9 cellular contexts compared by ENCODE assay signal in genomic region chr10:50431791-50432190, GRCh38.
A peak's percentile ranks its signal among the peaks of the same experiment; 100 is the strongest.
DNase-seq lines count a peak whose midpoint lies in the region; ATAC-seq and TF ChIP-seq lines count a peak whose summit lies in the region.
"Had no signal": no experiment of that assay in that cellular context is flagged by ENCODE, and none has a peak within 500 bp of the region (broad histone marks: within the 10 kb centered on the region; RNA-seq: fewer than 3 reads in every experiment).

No MANE protein-coding gene starts in this region.

- peak; percentile 83 for ATAC-seq in HG02759 (IDR thresholded peaks at IDR 0.05; ENCODE audit: unreplicated experiment)
- peak; percentile 61 for ATAC-seq in activated B cell treated with CpG ODN at 0.5 μM for 24 hours (ENCODE audit: low read depth)

- no peak for TF ChIP-seq CTCF in activated B cell treated with CpG ODN at 0.5 μM for 24 hours (IDR thresholded peaks at IDR 0.05)

- H3K4me1 ChIP-seq in muscle layer of duodenum (ENCODE audit: control insufficient read depth in 1 of 2, insufficient read depth in 2 of 2, low read length in 2 of 2), result no peaks in the 10 kb centered on the region
- H3K4me1 ChIP-seq: BLaER1 had no signal

- POLR2A ChIA-PET in activated B cell treated with CpG ODN at 0.5 μM for 24 hours (lab: Charles Lee), result no interaction called here

- no peak for DNase-seq in activated T-cell treated with anti-CD3 and anti-CD28 coated beads, Interleukin-2, amount 50 U/mL, for 24 hours
- DNase-seq in activated T-cell treated with anti-CD3 and anti-CD28 coated beads, Interleukin-2, amount 50 U/mL, for 1 hour, result no peak
- DNase-seq in activated B cell treated with CpG ODN at 0.5 μM for 24 hours, result no peak
- DNase-seq in NCI-H1930 (lab: John Stamatoyannopoulos, UW), result no peak
- DNase-seq in NCI-H2196 treated with DMSO at 0.1 percent for 48 hours (lab: John Stamatoyannopoulos, UW; ENCODE audit: unreplicated experiment), result no peak
- no peak for DNase-seq in NCI-H82 (lab: John Stamatoyannopoulos, UW)

- peaks cover 40% of the 10 kb centered on the region for H3K36me3 Mint-ChIP-seq in activated T-cell treated with anti-CD3 and anti-CD28 coated beads, Interleukin-2, amount 50 U/mL, for 24 hours (ENCODE audit: low read depth)
- peaks cover 26% of the 10 kb centered on the region for H3K36me3 Mint-ChIP-seq in activated B cell treated with CpG ODN at 0.5 μM for 24 hours (ENCODE audit: low read depth)

- CTCF ChIA-PET in activated B cell treated with CpG ODN at 0.5 μM for 24 hours (lab: Charles Lee), result no interaction called here

- peak overlapping the region; percentile 3 for H3K4me3 Mint-ChIP-seq in activated T-cell treated with anti-CD3 and anti-CD28 coated beads, Interleukin-2, amount 50 U/mL, for 24 hours
- no peak overlapping the region for H3K4me3 Mint-ChIP-seq in activated B cell treated with CpG ODN at 0.5 μM for 24 hours

- intact Hi-C loops in activated B cell treated with CpG ODN at 0.5 μM for 24 hours (cut with micrococcal nuclease), result no loop called here

- peak overlapping the region; percentile 6 for H3K27ac ChIP-seq in muscle layer of duodenum (ENCODE audit: low read length)
- H3K27ac ChIP-seq: BLaER1 had no signal

- no peaks in the 10 kb centered on the region for H3K27me3 ChIP-seq in muscle layer of duodenum (ENCODE audit: low read depth, low read length)
- H3K27me3 ChIP-seq: BLaER1 had no signal

- H3K27me3 Mint-ChIP-seq in activated T-cell treated with anti-CD3 and anti-CD28 coated beads, Interleukin-2, amount 50 U/mL, for 24 hours, result no peaks in the 10 kb centered on the region
- H3K27me3 Mint-ChIP-seq in activated B cell treated with CpG ODN at 0.5 μM for 24 hours, result no peaks in the 10 kb centered on the region

- no peaks in the 10 kb centered on the region for H3K9me3 ChIP-seq in muscle layer of duodenum (ENCODE audit: control insufficient read depth in 1 of 2, low read length in 2 of 2)
- H3K9me3 ChIP-seq: BLaER1 had no signal

- H3K36me3 ChIP-seq in muscle layer of duodenum (ENCODE audit: control insufficient read depth in 1 of 2, insufficient read depth in 2 of 2, low read length in 2 of 2), result no peaks in the 10 kb centered on the region
- H3K36me3 ChIP-seq: BLaER1 had no signal

- peaks cover 2% of the 10 kb centered on the region for H3K9me3 Mint-ChIP-seq in activated T-cell treated with anti-CD3 and anti-CD28 coated beads, Interleukin-2, amount 50 U/mL, for 24 hours
- no peaks in the 10 kb centered on the region for H3K9me3 Mint-ChIP-seq in activated B cell treated with CpG ODN at 0.5 μM for 24 hours

- peaks cover 42% of the 10 kb centered on the region for H3K4me1 Mint-ChIP-seq in activated T-cell treated with anti-CD3 and anti-CD28 coated beads, Interleukin-2, amount 50 U/mL, for 24 hours (ENCODE audit: low read depth)
- peaks cover 12% of the 10 kb centered on the region for H3K4me1 Mint-ChIP-seq in activated B cell treated with CpG ODN at 0.5 μM for 24 hours

- no peak overlapping the region for H3K4me3 ChIP-seq in muscle layer of duodenum (ENCODE audit: low read depth in 1 of 2, low read length in 2 of 2)
- H3K4me3 ChIP-seq: BLaER1 had no signal

- peak overlapping the region; percentile 74 for H3K27ac Mint-ChIP-seq in activated T-cell treated with anti-CD3 and anti-CD28 coated beads, Interleukin-2, amount 50 U/mL, for 24 hours
- H3K27ac Mint-ChIP-seq in activated B cell treated with CpG ODN at 0.5 μM for 24 hours, result no peak overlapping the region
